Comparison of ENCODE assay signal across 7 cellular contexts in genomic region chr6:106973018-106973840, GRCh38. TPM values are rescaled to one million over a fixed set of nuclear protein-coding genes. Genes with fewer than 3 reads are reported as not detected.
DNase-seq lines count a peak whose midpoint lies in the region; ATAC-seq and TF ChIP-seq lines count a peak whose summit lies in the region.

No MANE protein-coding gene starts in this region.

- H3K36me3 ChIP-seq in H7 (replicated peaks; ENCODE audit: control insufficient read depth, insufficient read depth, low read length) (peaks cover 20% of the 10 kb centered on the region), psoas muscle (ENCODE audit: insufficient read depth in 1 of 2, low read depth in 1 of 2) (no peaks in the 10 kb centered on the region)

- no peak for TF ChIP-seq CTCF in fibroblast of pulmonary artery (IDR thresholded peaks at IDR 0.05; ENCODE audit: low read length, missing control alignments)
- TF ChIP-seq CTCF in psoas muscle (IDR thresholded peaks at IDR 0.05): no peak

- DNase-seq in H7: peak; percentile 79
- DNase-seq in OCI-M1 (lab: John Stamatoyannopoulos, UW): peak; percentile 58
- DNase-seq in fibroblast of pulmonary artery (ENCODE audit: low read depth): no peak
- DNase-seq in psoas muscle: no peak
- no peak for DNase-seq in cerebellum (ENCODE audit: low spot score)

- H3K4me3 ChIP-seq in H7 (ENCODE audit: insufficient read depth, low read depth, low read length): peak overlapping the region; percentile 99
- peak overlapping the region; percentile 7 for H3K4me3 ChIP-seq in fibroblast of pulmonary artery (replicated peaks; ENCODE audit: low read depth, low read length)
- H3K4me3 ChIP-seq in psoas muscle: peak overlapping the region; percentile 52

- intact Hi-C loops in psoas muscle (cut with DNase I): no loop called here

- no peaks in the 10 kb centered on the region for H3K9me3 ChIP-seq in psoas muscle

- peaks cover 12% of the 10 kb centered on the region for H3K4me1 ChIP-seq in psoas muscle

- no peaks in the 10 kb centered on the region for H3K27me3 ChIP-seq in H7 (ENCODE audit: control insufficient read depth, insufficient read depth, low read length)
- H3K27me3 ChIP-seq in psoas muscle (ENCODE audit: insufficient read depth in 3 of 3, low read length in 2 of 3): peaks cover 0 to 63% (median 12%) of the 10 kb centered on the region in 3 donors

- ATAC-seq in psoas muscle: peak in 1 of 4 donors; percentile 20
- no peak for ATAC-seq in activated CD4-positive, CD25-positive, alpha-beta regulatory T cell treated with anti-CD3 and anti-CD28 coated beads, Interleukin-2, amount 50 U/mL, for 24 hours
- no peak for ATAC-seq in HG03139 (IDR thresholded peaks at IDR 0.05; ENCODE audit: unreplicated experiment)

- H3K27ac ChIP-seq in psoas muscle: no peak overlapping the region

- 3% methylated on average over 46 to 50 of the region's 50 CpGs for WGBS in psoas muscle, 3 donors

RNA-seq across cellular contexts. Expression of gene CD24, which starts 1.3 kb away (rescaled TPM):
- total RNA-seq in H7 (2014; rRNA removed; shearing (Covaris generic)): 1,059 and 1,266 TPM in 2 replicates
- 1 to 10 TPM in 1 of 4 donors, under 1 TPM in 3; 0.29 to 1.5 (median 0.77) TPM for total RNA-seq in psoas muscle
- 1 to 10 TPM in 1 of 3 donors, under 1 TPM in 2; 0.26 to 1.4 (median 0.56) TPM for polyA plus RNA-seq in psoas muscle
- total RNA-seq in cerebellum: 430 TPM

RNA-seq across cellular contexts. Expression of gene MTRES1, which starts 54.8 kb away (rescaled TPM):
- 19.4 and 23.5 TPM in 2 replicates for total RNA-seq in H7 (2014; rRNA removed; shearing (Covaris generic))
- total RNA-seq in psoas muscle (10 to 100 TPM; 19.0 to 28.3 (median 26.2) TPM), cerebellum (15.0 TPM)
- polyA plus RNA-seq in psoas muscle: 10 to 100 TPM; 42.0 to 64.4 (median 42.0) TPM

Comparison
In these comparisons a context has a peak if more than half of its experiments do, and no peak if none do; other contexts are left out.
1. DNase-seq: peak in H7 (single experiment) and OCI-M1 (single experiment); none in fibroblast of pulmonary artery (single experiment), psoas muscle (0 of 2) and cerebellum (single experiment).
2. H3K4me3 ChIP-seq: peak in every context shown above with its lines; median percentile 99 in H7; 52 in psoas muscle; 7 in fibroblast of pulmonary artery.
3. RNA of gene CD24, which starts 1.3 kb away (total RNA-seq): 1,059 to 1,266 TPM in H7 and 430 TPM in cerebellum (single experiment); 0.29 to 1.5 TPM in psoas muscle; every median in the first group is over 100 times any median in the second.